Comparison of ENCODE assay signal across 30 cellular contexts in genomic region chr18:58360324-58360723, GRCh38.
"Had no signal": no experiment of that assay in that cellular context is flagged by ENCODE, and none has a peak within 500 bp of the region (broad histone marks: within the 10 kb centered on the region; RNA-seq: fewer than 3 reads in every experiment).

No MANE protein-coding gene starts in this region.

- H3K27ac ChIP-seq: body of pancreas, SJCRH30 had no signal

- H3K9me3 ChIP-seq: body of pancreas, SJCRH30 had no signal

- H3K4me3 ChIP-seq: body of pancreas, SJCRH30 had no signal

- H3K9me3 Mint-ChIP-seq: activated naive CD4-positive, alpha-beta T cell treated with anti-CD3 and anti-CD28 coated beads, Interleukin-2, amount 50 U/mL, for 24 hours; activated T-cell treated with anti-CD3 and anti-CD28 coated beads, Interleukin-2, amount 50 U/mL, for 24 hours; activated T-helper 1 cell treated with anti-CD3 and anti-CD28 coated beads, Interleukin-12 subunit alpha, Interleukin-12 subunit beta, Interleukin-2, Interleukin-4 antibody, amounts not matched to agents 30 ng/mL and 10 ng/mL and 1 ng/mL, durations not matched to agents 14 hours and 24 hours and 36 hours; T-helper 2 cell treated with Interferon-gamma antibody and Interleukin-4, amounts not matched to agents 5 μg/mL and 100 μg/mL, for 36 hours; WTC11 had no signal

- H3K27ac Mint-ChIP-seq: activated CD8-positive, alpha-beta memory T cell treated with anti-CD3 and anti-CD28 coated beads, Interleukin-2, amount 10 ng/mL, durations not matched to agents 7 days and 5 days; activated naive CD4-positive, alpha-beta T cell treated with anti-CD3 and anti-CD28 coated beads, Interleukin-2, amount 50 U/mL, for 24 hours; activated T-cell treated with anti-CD3 and anti-CD28 coated beads, Interleukin-2, amount 50 U/mL, for 24 hours; activated T-helper 1 cell treated with anti-CD3 and anti-CD28 coated beads, Interleukin-12 subunit alpha, Interleukin-12 subunit beta, Interleukin-2, Interleukin-4 antibody, amounts not matched to agents 30 ng/mL and 10 ng/mL and 1 ng/mL, durations not matched to agents 14 hours and 24 hours and 36 hours; T-helper 2 cell treated with Interferon-gamma antibody and Interleukin-4, amounts not matched to agents 5 μg/mL and 100 μg/mL, for 36 hours had no signal

- H3K36me3 ChIP-seq: SJCRH30 had no signal

- ATAC-seq: activated CD8-positive, alpha-beta memory T cell treated with anti-CD3 and anti-CD28 coated beads, Interleukin-2, amount 10 ng/mL, durations not matched to agents 7 days and 5 days; body of pancreas; Panc1; SK-N-SH treated with all-trans-retinoic acid at 6 μM for 48 hours; WTC11 had no signal

- H3K36me3 Mint-ChIP-seq: activated CD8-positive, alpha-beta memory T cell treated with anti-CD3 and anti-CD28 coated beads, Interleukin-2, amount 10 ng/mL, durations not matched to agents 7 days and 5 days had no signal

- H3K4me3 Mint-ChIP-seq: activated CD8-positive, alpha-beta memory T cell treated with anti-CD3 and anti-CD28 coated beads, Interleukin-2, amount 10 ng/mL, durations not matched to agents 7 days and 5 days; activated naive CD4-positive, alpha-beta T cell treated with anti-CD3 and anti-CD28 coated beads, Interleukin-2, amount 50 U/mL, for 24 hours; activated T-cell treated with anti-CD3 and anti-CD28 coated beads, Interleukin-2, amount 50 U/mL, for 24 hours; activated T-helper 1 cell treated with anti-CD3 and anti-CD28 coated beads, Interleukin-12 subunit alpha, Interleukin-12 subunit beta, Interleukin-2, Interleukin-4 antibody, amounts not matched to agents 30 ng/mL and 10 ng/mL and 1 ng/mL, durations not matched to agents 14 hours and 24 hours and 36 hours; T-helper 2 cell treated with Interferon-gamma antibody and Interleukin-4, amounts not matched to agents 5 μg/mL and 100 μg/mL, for 36 hours; WTC11 had no signal

- H3K4me1 Mint-ChIP-seq: activated CD8-positive, alpha-beta memory T cell treated with anti-CD3 and anti-CD28 coated beads, Interleukin-2, amount 10 ng/mL, durations not matched to agents 7 days and 5 days; activated naive CD4-positive, alpha-beta T cell treated with anti-CD3 and anti-CD28 coated beads, Interleukin-2, amount 50 U/mL, for 24 hours had no signal

- H3K27me3 Mint-ChIP-seq: activated naive CD4-positive, alpha-beta T cell treated with anti-CD3 and anti-CD28 coated beads, Interleukin-2, amount 50 U/mL, for 24 hours; activated T-cell treated with anti-CD3 and anti-CD28 coated beads, Interleukin-2, amount 50 U/mL, for 24 hours had no signal

- H3K27me3 ChIP-seq: body of pancreas, SJCRH30 had no signal

- H3K4me1 ChIP-seq: body of pancreas, SJCRH30 had no signal

- DNase-seq: activated CD4-positive, alpha-beta T cell treated with anti-CD3 and anti-CD28 coated beads for 48 hours; activated CD4-positive, alpha-beta T cell treated with anti-CD3 and anti-CD28 coated beads, Interleukin-2, amount 50 U/mL, for 4 hours; activated CD4-positive, CD25-positive, alpha-beta regulatory T cell treated with anti-CD3 and anti-CD28 coated beads, Interleukin-2, amount 50 U/mL, for 72 hours; activated CD8-positive, alpha-beta memory T cell treated with anti-CD3 and anti-CD28 coated beads, Interleukin-2, amount 10 ng/mL, durations not matched to agents 7 days and 5 days; activated effector memory CD4-positive, alpha-beta T cell treated with Interleukin-2 at 50 U/mL for 16 hours; activated naive CD4-positive, alpha-beta T cell; activated T-cell treated with anti-CD3 and anti-CD28 coated beads, Interleukin-2, amount 50 U/mL, for 24 hours; aorta; body of pancreas; central memory CD4-positive, alpha-beta T cell; Karpas-422; NCI-H1092; NCI-H1417 treated with DMSO at 0.1 percent for 48 hours; NCI-H1694; NCI-H2029; NCI-H510A treated with DMSO at 0.1 percent for 48 hours; NCI-H69; NK-92 treated with Interleukin-12 subunit alpha and Interleukin-12 subunit beta, amount 100 ng/mL, for 24 hours; OCI-M1; Right ventricle myocardium superior; RPMI8226; SJCRH30; SW 1271 had no signal

- FAIRE-seq: bronchial epithelial cell had no signal
